In the genomic region with DNA sequence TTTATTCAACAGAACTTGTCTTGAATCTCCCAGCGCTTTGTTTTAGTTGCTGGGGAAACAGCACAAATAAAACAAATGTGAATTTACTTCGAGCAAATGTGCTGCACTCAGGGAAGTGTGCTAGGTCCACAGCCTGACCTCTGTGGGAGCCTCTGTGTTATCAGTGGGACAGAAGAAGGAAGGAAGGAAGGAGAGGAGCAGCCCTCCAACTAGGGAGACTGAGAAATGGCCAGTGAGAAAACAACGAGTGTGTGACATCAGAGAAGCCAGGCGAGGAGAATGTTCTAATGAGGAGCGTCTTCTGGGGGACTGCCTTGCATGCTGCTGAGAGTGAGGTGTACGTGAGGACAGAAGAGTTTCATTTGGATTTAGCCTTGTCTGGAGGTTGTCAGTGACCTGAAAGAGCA, we compare ENCODE assay signal across 9 cellular contexts. TPM values are rescaled to one million over a fixed set of nuclear protein-coding genes. Genes with fewer than 3 reads are reported as not detected.
DNase-seq lines count a peak whose midpoint lies in the region; ATAC-seq, FAIRE-seq and TF ChIP-seq lines count a peak whose summit lies in the region.
"Had no signal": no experiment of that assay in that cellular context is flagged by ENCODE, and none has a peak within 500 bp of the region (broad histone marks: within the 10 kb centered on the region; RNA-seq: fewer than 3 reads in every experiment).

No MANE protein-coding gene starts in this region.

- no peaks in the 10 kb centered on the region for H3K36me3 ChIP-seq in lower lobe of right lung
- no peaks in the 10 kb centered on the region for H3K36me3 ChIP-seq in upper lobe of left lung

- H3K27ac Mint-ChIP-seq in activated naive CD8-positive, alpha-beta T cell, result peak overlapping the region; percentile 67
- no peak overlapping the region for H3K27ac Mint-ChIP-seq in activated naive CD8-positive, alpha-beta T cell treated with anti-CD3 and anti-CD28 coated beads for 36 hours

- WGBS in upper lobe of left lung, 2 donors, result 16 to 23% methylated on average over 6 of the region's 6 CpGs

- DNase-seq in activated naive CD8-positive, alpha-beta T cell treated with anti-CD3 and anti-CD28 coated beads for 36 hours, result no peak
- DNase-seq in cardiac fibroblast (ENCODE audit: low read depth in 2 of 2) (peak; percentile 21 to 60), lower lobe of right lung (no peak), upper lobe of left lung (no peak), urothelium cell line (ENCODE audit: low spot score) (no peak), dorsolateral prefrontal cortex (no peak)
- no peak for DNase-seq in activated CD4-positive, alpha-beta T cell treated with anti-CD3 and anti-CD28 coated beads for 4 hours
- DNase-seq: NCI-H1048 had no signal

- H3K9me3 Mint-ChIP-seq in activated naive CD8-positive, alpha-beta T cell (ENCODE audit: low read depth), result no peaks in the 10 kb centered on the region
- H3K9me3 Mint-ChIP-seq in activated naive CD8-positive, alpha-beta T cell treated with anti-CD3 and anti-CD28 coated beads for 36 hours, result no peaks in the 10 kb centered on the region

- peaks cover 89% of the 10 kb centered on the region for H3K4me1 Mint-ChIP-seq in activated naive CD8-positive, alpha-beta T cell (ENCODE audit: low read depth)
- H3K4me1 Mint-ChIP-seq in activated naive CD8-positive, alpha-beta T cell treated with anti-CD3 and anti-CD28 coated beads for 36 hours, result peaks cover 63% of the 10 kb centered on the region

- no peak for TF ChIP-seq POLR2A in upper lobe of left lung (IDR thresholded peaks at IDR 0.05)

- ATAC-seq in lower lobe of right lung, result peak; percentile 61 to 64
- ATAC-seq in upper lobe of left lung (ENCODE audit: low FRiP score in 2 of 2), result peak; percentile 60 to 79

- H3K27ac ChIP-seq in lower lobe of right lung (peak overlapping the region; percentile 54), upper lobe of left lung (peak overlapping the region; percentile 15 to 62 (median 38)), dorsolateral prefrontal cortex (no peak overlapping the region)

- H3K4me3 ChIP-seq in cardiac fibroblast (replicated peaks in 1 of 2; ENCODE audit: low read depth in 2 of 2, low read length in 2 of 2) (no peak overlapping the region), lower lobe of right lung (no peak overlapping the region), upper lobe of left lung (no peak overlapping the region), dorsolateral prefrontal cortex (no peak overlapping the region)

- peaks cover 2% of the 10 kb centered on the region for H3K36me3 Mint-ChIP-seq in activated naive CD8-positive, alpha-beta T cell
- peaks cover 19% of the 10 kb centered on the region for H3K36me3 Mint-ChIP-seq in activated naive CD8-positive, alpha-beta T cell treated with anti-CD3 and anti-CD28 coated beads for 36 hours

- H3K27me3 Mint-ChIP-seq in activated naive CD8-positive, alpha-beta T cell, result no peaks in the 10 kb centered on the region
- no peaks in the 10 kb centered on the region for H3K27me3 Mint-ChIP-seq in activated naive CD8-positive, alpha-beta T cell treated with anti-CD3 and anti-CD28 coated beads for 36 hours

- no peak for FAIRE-seq in urothelium cell line (lab: Jason Lieb, UNC)

- H3K9me3 ChIP-seq in lower lobe of right lung, result no peaks in the 10 kb centered on the region
- H3K9me3 ChIP-seq in upper lobe of left lung, result no peaks in the 10 kb centered on the region

- no peak for TF ChIP-seq EP300 in upper lobe of left lung (IDR thresholded peaks at IDR 0.05)

- intact Hi-C loops in lower lobe of right lung (cut with DNase I) (no loop called here), dorsolateral prefrontal cortex (cut with DNase I) (no loop called here)

- no peaks in the 10 kb centered on the region for H3K27me3 ChIP-seq in lower lobe of right lung (ENCODE audit: low read depth)
- no peaks in the 10 kb centered on the region for H3K27me3 ChIP-seq in upper lobe of left lung
- no peaks in the 10 kb centered on the region for H3K27me3 ChIP-seq in dorsolateral prefrontal cortex

- TF ChIP-seq CTCF in cardiac fibroblast (IDR thresholded peaks at IDR 0.05; ENCODE audit: low read depth, low read length) (no peak), lower lobe of right lung (IDR thresholded peaks at IDR 0.05) (no peak), upper lobe of left lung (IDR thresholded peaks at IDR 0.05) (no peak), dorsolateral prefrontal cortex (IDR thresholded peaks at IDR 0.05 in 54 of 56, conservative IDR thresholded peaks at IDR 0.05 in 2 of 56; ENCODE audit: low read depth in 1 of 56, partially characterized antibody in 56 of 56) (no peak)

- H3K4me1 ChIP-seq in lower lobe of right lung (peaks cover 96% of the 10 kb centered on the region), upper lobe of left lung (peaks cover 55 to 91% (median 62%) of the 10 kb centered on the region in 4 donors)

- peak overlapping the region; percentile 5 for H3K4me3 Mint-ChIP-seq in activated naive CD8-positive, alpha-beta T cell
- H3K4me3 Mint-ChIP-seq in activated naive CD8-positive, alpha-beta T cell treated with anti-CD3 and anti-CD28 coated beads for 36 hours, result no peak overlapping the region

RNA-seq across cellular contexts. Expression of a gene that starts 42.7 kb away (rescaled TPM):
- 100 to 1,000 TPM; 122 to 123 TPM for total RNA-seq in activated naive CD8-positive, alpha-beta T cell treated with anti-CD3 and anti-CD28 coated beads for 36 hours
- 98.0 TPM for total RNA-seq in lower lobe of right lung
- total RNA-seq in upper lobe of left lung, result 100 to 1,000 TPM in 4 of 6 donors, 10 to 100 TPM in 2; 75.7 to 195 (median 114) TPM
- total RNA-seq in dorsolateral prefrontal cortex, result 100 to 1,000 TPM in 53 of 120 experiments, 10 to 100 TPM in 67; 76.3 to 131 (median 99.1) TPM

Comparison
In these comparisons a context has a peak if more than half of its experiments do, and no peak if none do; other contexts are left out.
1. DNase-seq: peak in cardiac fibroblast (2 of 2); none in activated naive CD8-positive, alpha-beta T cell treated with anti-CD3 and anti-CD28 coated beads for 36 hours (single experiment), lower lobe of right lung (single experiment), upper lobe of left lung (0 of 2), activated CD4-positive, alpha-beta T cell treated with anti-CD3 and anti-CD28 coated beads for 4 hours (0 of 2), urothelium cell line (single experiment) and dorsolateral prefrontal cortex (0 of 10).
2. H3K27ac ChIP-seq: peak in lower lobe of right lung (single experiment) and upper lobe of left lung (4 of 4); none in dorsolateral prefrontal cortex (0 of 59).